ENCODE assay signal across 8 cellular contexts in the genomic region with DNA sequence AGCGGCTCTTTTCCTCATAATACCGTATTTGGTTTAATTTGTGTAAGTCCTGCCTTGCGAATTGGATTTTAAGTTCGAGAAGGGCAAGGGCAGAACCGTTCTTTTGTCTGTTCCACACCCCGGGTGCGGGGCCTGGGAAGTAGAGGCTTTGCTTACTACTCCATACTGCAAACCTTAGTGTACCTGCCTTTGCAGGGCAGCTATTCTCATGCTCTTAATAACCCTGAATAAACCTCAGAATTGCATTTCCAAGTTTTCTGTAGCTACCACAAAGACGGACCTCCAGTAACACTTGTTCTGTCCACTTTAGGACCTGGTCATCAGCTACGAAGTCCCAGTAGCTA. TPM values are rescaled to one million over a fixed set of nuclear protein-coding genes. Genes with fewer than 3 reads are reported as not detected.
DNase-seq lines count a peak whose midpoint lies in the region; ATAC-seq and TF ChIP-seq lines count a peak whose summit lies in the region.

No MANE protein-coding gene starts in this region.

- H3K9ac ChIP-seq in BLaER1 treated with 17β-estradiol and CSF1 and Interleukin-3, amounts not matched to agents 10 nM and 100 nM, result peak overlapping the region; percentile 99 to 100 (median 100)

- H3K4me3 Mint-ChIP-seq in activated CD4-positive, alpha-beta T cell treated with anti-CD3 and anti-CD28 coated beads, Interleukin-2, amount 10 ng/mL, durations not matched to agents 24 days and 14 days, result peak overlapping the region; percentile 98
- H3K4me3 Mint-ChIP-seq in neural crest cell, result peak overlapping the region; percentile 88

- H3K4me2 ChIP-seq in BLaER1 treated with 17β-estradiol and CSF1 and Interleukin-3, amounts not matched to agents 10 nM and 100 nM, result peak overlapping the region; percentile 78 to 94 (median 87)

- TF ChIP-seq CTCF in epithelial cell of proximal tubule (conservative IDR thresholded peaks at IDR 0.05; ENCODE audit: low read depth, low read length) (no peak), neural crest cell (conservative IDR thresholded peaks at IDR 0.05) (no peak)

- peaks cover 25 to 28% (median 27%) of the 10 kb centered on the region in 11 experiments for H3K36me3 ChIP-seq in BLaER1 treated with 17β-estradiol and CSF1 and Interleukin-3, amounts not matched to agents 10 nM and 100 nM

- no peaks in the 10 kb centered on the region for H3K9me3 Mint-ChIP-seq in activated CD4-positive, alpha-beta T cell treated with anti-CD3 and anti-CD28 coated beads, Interleukin-2, amount 10 ng/mL, durations not matched to agents 24 days and 14 days
- H3K9me3 Mint-ChIP-seq in neural crest cell, result no peaks in the 10 kb centered on the region

- H3K27ac ChIP-seq in BLaER1 treated with 17β-estradiol and CSF1 and Interleukin-3, amounts not matched to agents 10 nM and 100 nM, result peak overlapping the region; percentile 99 to 100 (median 100)

- intact Hi-C loops in activated CD4-positive, alpha-beta T cell treated with anti-CD3 and anti-CD28 coated beads, Interleukin-2, amount 10 ng/mL, durations not matched to agents 24 days and 14 days (cut with micrococcal nuclease), result loop anchor here (2.0 kb wide), 2 partner anchors 178 to 414 kb away; a partner anchor contains a TSS

- H3K4me1 ChIP-seq in BLaER1 treated with 17β-estradiol and CSF1 and Interleukin-3, amounts not matched to agents 10 nM and 100 nM, result peaks cover 26 to 40% (median 36%) of the 10 kb centered on the region in 10 experiments

- no peaks in the 10 kb centered on the region for H3K9me3 ChIP-seq in BLaER1 treated with 17β-estradiol and CSF1 and Interleukin-3, amounts not matched to agents 10 nM and 100 nM (replicated peaks in 1 of 11)

- peak; percentile 20 for DNase-seq in HuH-7.5 (ENCODE audit: low spot score)
- DNase-seq in activated CD4-positive, alpha-beta T cell treated with anti-CD3 and anti-CD28 coated beads, Interleukin-2, amount 10 ng/mL, durations not matched to agents 24 days and 14 days, result no peak
- no peak for DNase-seq in epithelial cell of proximal tubule (ENCODE audit: low read depth)
- peak; percentile 31 for DNase-seq in neural crest cell (ENCODE audit: low read depth, low spot score)
- no peak for DNase-seq in NCI-H524 treated with DMSO at 0.1 percent for 48 hours (lab: John Stamatoyannopoulos, UW)

- ATAC-seq in HG02885 (IDR thresholded peaks at IDR 0.05; ENCODE audit: poor library complexity, unreplicated experiment) (no peak), GM19397 (IDR thresholded peaks at IDR 0.05; ENCODE audit: unreplicated experiment) (no peak)

- peaks cover 33% of the 10 kb centered on the region for H3K4me1 Mint-ChIP-seq in activated CD4-positive, alpha-beta T cell treated with anti-CD3 and anti-CD28 coated beads, Interleukin-2, amount 10 ng/mL, durations not matched to agents 24 days and 14 days
- peaks cover 58% of the 10 kb centered on the region for H3K4me1 Mint-ChIP-seq in neural crest cell

- H3K27ac Mint-ChIP-seq in activated CD4-positive, alpha-beta T cell treated with anti-CD3 and anti-CD28 coated beads, Interleukin-2, amount 10 ng/mL, durations not matched to agents 24 days and 14 days, result peak overlapping the region; percentile 98
- peak overlapping the region; percentile 98 for H3K27ac Mint-ChIP-seq in neural crest cell (ENCODE audit: unreplicated experiment)

- H3K27me3 ChIP-seq in BLaER1 treated with 17β-estradiol and CSF1 and Interleukin-3, amounts not matched to agents 10 nM and 100 nM, result no peaks in the 10 kb centered on the region

- peaks cover 34% of the 10 kb centered on the region for H3K36me3 Mint-ChIP-seq in activated CD4-positive, alpha-beta T cell treated with anti-CD3 and anti-CD28 coated beads, Interleukin-2, amount 10 ng/mL, durations not matched to agents 24 days and 14 days (ENCODE audit: low read depth)
- H3K36me3 Mint-ChIP-seq in neural crest cell (ENCODE audit: low read depth), result peaks cover 14% of the 10 kb centered on the region

- H3K4me3 ChIP-seq in BLaER1 treated with 17β-estradiol and CSF1 and Interleukin-3, amounts not matched to agents 10 nM and 100 nM, result peak overlapping the region; percentile 93 to 100 (median 99)
- peak overlapping the region; percentile 97 for H3K4me3 ChIP-seq in epithelial cell of proximal tubule (ENCODE audit: low read depth, low read length)

- no peaks in the 10 kb centered on the region for H3K27me3 Mint-ChIP-seq in activated CD4-positive, alpha-beta T cell treated with anti-CD3 and anti-CD28 coated beads, Interleukin-2, amount 10 ng/mL, durations not matched to agents 24 days and 14 days
- H3K27me3 Mint-ChIP-seq in neural crest cell (ENCODE audit: low read depth), result peaks cover 7% of the 10 kb centered on the region

- peaks cover 28 to 37% (median 29%) of the 10 kb centered on the region in 11 experiments for H4K20me1 ChIP-seq in BLaER1 treated with 17β-estradiol and CSF1 and Interleukin-3, amounts not matched to agents 10 nM and 100 nM

RNA-seq across cellular contexts. Expression of a gene that starts 0.7 kb away (rescaled TPM):
- total RNA-seq in activated CD4-positive, alpha-beta T cell treated with anti-CD3 and anti-CD28 coated beads, Interleukin-2, amount 10 ng/mL, durations not matched to agents 24 days and 14 days, result 611 and 612 TPM in 2 replicates
- total RNA-seq in epithelial cell of proximal tubule (409 and 447 TPM in 2 replicates), neural crest cell (695 and 719 TPM in 2 replicates)

RNA-seq across cellular contexts. Expression of a gene that starts 29.5 kb away (rescaled TPM):
- 28.6 and 30.0 TPM in 2 replicates for total RNA-seq in activated CD4-positive, alpha-beta T cell treated with anti-CD3 and anti-CD28 coated beads, Interleukin-2, amount 10 ng/mL, durations not matched to agents 24 days and 14 days
- total RNA-seq in epithelial cell of proximal tubule, result 23.9 and 29.2 TPM in 2 replicates
- 24.0 and 25.7 TPM in 2 replicates for total RNA-seq in neural crest cell

Comparison
In these comparisons a context has a peak if more than half of its experiments do, and no peak if none do; other contexts are left out.
1. DNase-seq: peak in HuH-7.5 (single experiment) and neural crest cell (single experiment); none in activated CD4-positive, alpha-beta T cell treated with anti-CD3 and anti-CD28 coated beads, Interleukin-2, amount 10 ng/mL, durations not matched to agents 24 days and 14 days (single experiment), epithelial cell of proximal tubule (single experiment) and NCI-H524 treated with DMSO at 0.1 percent for 48 hours (single experiment).